Comparison of ENCODE assay signal across 18 cellular contexts in genomic region chr11:114298701-114299090, GRCh38. TPM values are rescaled to one million over a fixed set of nuclear protein-coding genes. Genes with fewer than 3 reads are reported as not detected.
A peak's percentile ranks its signal among the peaks of the same experiment; 100 is the strongest.
DNase-seq lines count a peak whose midpoint lies in the region; ATAC-seq and TF ChIP-seq lines count a peak whose summit lies in the region.
"Had no signal": no experiment of that assay in that cellular context is flagged by ENCODE, and none has a peak within 500 bp of the region (broad histone marks: within the 10 kb centered on the region; RNA-seq: fewer than 3 reads in every experiment).

No MANE protein-coding gene starts in this region.

- no peak overlapping the region for H3K27ac ChIP-seq in SK-N-SH (ENCODE audit: low read depth in 2 of 2, low read length in 1 of 2)
- H3K27ac ChIP-seq in coronary artery: peak overlapping the region; percentile 88 to 98
- no peak overlapping the region for H3K27ac ChIP-seq in mucosa of rectum (ENCODE audit: low read depth in 2 of 2, low read length in 2 of 2)
- H3K27ac ChIP-seq in upper lobe of right lung: peak overlapping the region; percentile 95
- H3K27ac ChIP-seq in A673 (ENCODE audit: low read depth, low read length, poor library complexity, severe bottlenecking): no peak overlapping the region
- H3K27ac ChIP-seq: 22Rv1, cardiac muscle cell had no signal

- TF ChIP-seq RAD21 in SK-N-SH (IDR thresholded peaks at IDR 0.05; ENCODE audit: low read length): no peak

- H3K4me3 ChIP-seq in SK-N-SH (ENCODE audit: low read depth in 2 of 2, low read length in 1 of 2): peak overlapping the region in 1 of 2 experiments; percentile 56; a peak in 3 of 4 replicates
- peak overlapping the region; percentile 73 for H3K4me3 ChIP-seq in coronary artery
- peak overlapping the region; percentile 23 to 46 for H3K4me3 ChIP-seq in mucosa of rectum (ENCODE audit: low read length in 2 of 2)
- peak overlapping the region; percentile 52 for H3K4me3 ChIP-seq in upper lobe of right lung
- H3K4me3 ChIP-seq in A673 (ENCODE audit: low read depth, low read length, poor library complexity, severe bottlenecking): no peak overlapping the region
- H3K4me3 ChIP-seq: cardiac muscle cell had no signal

- H3K36me3 ChIP-seq in SK-N-SH (replicated peaks in 1 of 2; ENCODE audit: control insufficient read depth in 1 of 2, insufficient read depth in 2 of 2, low read length in 1 of 2) (peaks cover 30 to 55% of the 10 kb centered on the region in 2 experiments), mucosa of rectum (ENCODE audit: control insufficient read depth in 2 of 2, insufficient read depth in 2 of 2, low read length in 2 of 2) (no peaks in the 10 kb centered on the region), upper lobe of right lung (peaks cover 23% of the 10 kb centered on the region), A673 (ENCODE audit: insufficient read depth, low read length, poor library complexity, severe bottlenecking) (no peaks in the 10 kb centered on the region)
- H3K36me3 ChIP-seq: cardiac muscle cell had no signal

- H3K27me3 ChIP-seq in SK-N-SH (ENCODE audit: insufficient read depth): no peaks in the 10 kb centered on the region
- no peaks in the 10 kb centered on the region for H3K27me3 ChIP-seq in mucosa of rectum (ENCODE audit: control insufficient read depth in 2 of 2, insufficient read depth in 2 of 2, low read length in 2 of 2)
- H3K27me3 ChIP-seq in upper lobe of right lung: no peaks in the 10 kb centered on the region
- H3K27me3 ChIP-seq in A673 (replicated peaks; ENCODE audit: insufficient read depth, low read depth, low read length, poor library complexity): peaks cover 12% of the 10 kb centered on the region
- H3K27me3 ChIP-seq: cardiac muscle cell had no signal

- H3K9me3 ChIP-seq in SK-N-SH (peaks cover 16% of the 10 kb centered on the region; the same call in 1 of the 2 replicates), mucosa of rectum (ENCODE audit: control insufficient read depth in 2 of 2, low read length in 2 of 2) (no peaks in the 10 kb centered on the region), upper lobe of right lung (peaks cover 6% of the 10 kb centered on the region), A673 (ENCODE audit: low read depth, low read length, poor library complexity, severe bottlenecking) (no peaks in the 10 kb centered on the region)

- CTCF ChIA-PET in SK-N-SH (lab: Yijun Ruan, JAX): no interaction called here
- CTCF ChIA-PET in A673 (lab: Charles Lee): no interaction called here

- H3K79me2 ChIP-seq in SK-N-SH (ENCODE audit: insufficient read depth): peaks cover 64% of the 10 kb centered on the region

- no TSS peak for BruUV-seq in A673 (replicated peaks; lab: Mats Ljungman, UMichigan)

- no peak for DNase-seq in SK-N-SH
- DNase-seq in coronary artery (ENCODE audit: low spot score): no peak
- DNase-seq in upper lobe of right lung: no peak
- no peak for DNase-seq in A673 (ENCODE audit: low spot score)
- DNase-seq in HUDEP-2 (lab: John Stamatoyannopoulos, UW; ENCODE audit: unreplicated experiment in 76 of 76): no peak
- DNase-seq: activated CD4-positive, alpha-beta T cell treated with anti-CD3 and anti-CD28 coated beads, Interleukin-2, amount 50 U/mL, for 4 hours; activated effector memory CD4-positive, alpha-beta T cell treated with Interleukin-2 at 50 U/mL for 16 hours; naive B cell; NCI-H1105; NCI-H524 treated with DMSO at 0.1 percent for 48 hours; RPMI8226; stimulated activated naive CD8-positive, alpha-beta T cell treated with anti-CD3 and anti-CD28 coated beads, Interleukin-15, amount 100 ng/mL, for 72 hours; T-helper 9 cell had no signal

- H3K9ac ChIP-seq in SK-N-SH: no peak overlapping the region
- H3K9ac ChIP-seq in mucosa of rectum (ENCODE audit: low read depth in 1 of 2, low read length in 2 of 2): no peak overlapping the region

- POLR2A ChIA-PET in SK-N-SH (lab: Yijun Ruan, JAX) (no interaction called here), A673 (lab: Charles Lee; ENCODE audit: low non-redundant PET) (no interaction called here)

- WGBS in SK-N-SH (ENCODE audit: low lambda C conversion rate): 38% methylated on average over 2 of the region's 2 CpGs

- ATAC-seq in SK-N-SH treated with all-trans-retinoic acid at 6 μM for 48 hours (no peak), upper lobe of right lung (no peak), GM18870 (IDR thresholded peaks at IDR 0.05; ENCODE audit: unreplicated experiment) (no peak)
- ATAC-seq: stimulated activated naive CD8-positive, alpha-beta T cell treated with anti-CD3 and anti-CD28 coated beads, Interleukin-15, amount 100 ng/mL, for 72 hours had no signal

- H3K4me2 ChIP-seq in SK-N-SH: peak overlapping the region; percentile 76

- TF ChIP-seq CTCF in SK-N-SH (IDR thresholded peaks at IDR 0.05) (no peak), coronary artery (IDR thresholded peaks at IDR 0.05) (no peak), upper lobe of right lung (IDR thresholded peaks at IDR 0.05) (no peak), A673 (conservative IDR thresholded peaks at IDR 0.05; ENCODE audit: low read depth, low read length) (no peak)

- H3K4me1 ChIP-seq in SK-N-SH (ENCODE audit: control insufficient read depth in 1 of 2, insufficient read depth in 2 of 2, low read depth in 1 of 2, low read length in 1 of 2) (peaks cover 0 to 4% of the 10 kb centered on the region in 2 experiments; a peak in 1 of 4 replicates), mucosa of rectum (ENCODE audit: control insufficient read depth in 2 of 2, insufficient read depth in 2 of 2, low read length in 2 of 2) (peaks cover 1% of the 10 kb centered on the region in 2 donors), upper lobe of right lung (peaks cover 15% of the 10 kb centered on the region), A673 (ENCODE audit: insufficient read depth, low read length, poor library complexity, severe bottlenecking) (no peaks in the 10 kb centered on the region)

- peaks cover 48% of the 10 kb centered on the region for H3F3A ChIP-seq in SK-N-SH (replicated peaks; ENCODE audit: insufficient read depth)

- H2AFZ ChIP-seq in SK-N-SH (ENCODE audit: low read depth): no peak overlapping the region

- intact Hi-C loops in upper lobe of right lung (cut with DNase I) (no loop called here), A673 (cut with micrococcal nuclease; ENCODE audit: unreplicated experiment) (no loop called here)

- no peaks in the 10 kb centered on the region for H3K9me2 ChIP-seq in SK-N-SH

- H4K20me1 ChIP-seq in SK-N-SH (ENCODE audit: insufficient read depth): no peaks in the 10 kb centered on the region

- no peak for TF ChIP-seq EP300 in SK-N-SH (IDR thresholded peaks at IDR 0.05; ENCODE audit: borderline replicate concordance in 1 of 2, low read depth in 1 of 2, low read length in 1 of 2)

TF ChIP-seq in SK-N-SH, 30 proteins besides CTCF, POLR2A, EP300 and RAD21 (continues in another document):
- TF ChIP-seq USF2 (IDR thresholded peaks at IDR 0.05; ENCODE audit: borderline replicate concordance, low read depth, low read length) (no peak), JUND (IDR thresholded peaks at IDR 0.05) (no peak), GATA2 (CRISPR knock-in tag; IDR thresholded peaks at IDR 0.05) (no peak), TEAD4 (IDR thresholded peaks at IDR 0.05; ENCODE audit: borderline replicate concordance, insufficient read depth) (no peak), GABPA (IDR thresholded peaks at IDR 0.05; ENCODE audit: low read depth) (no peak), POLR2AphosphoS5 (IDR thresholded peaks at IDR 0.05; ENCODE audit: low read depth, low read length) (no peak), SIN3A (IDR thresholded peaks at IDR 0.05; ENCODE audit: borderline replicate concordance, low read depth, low read length) (no peak)

TF ChIP-seq in SK-N-SH treated with all-trans-retinoic acid at 6 μM for 48 hours, 23 proteins besides CTCF, POLR2A, EP300 and RAD21 (continues in another document):
- TF ChIP-seq BACH2 (CRISPR knock-in tag; IDR thresholded peaks at IDR 0.05; ENCODE audit: borderline replicate concordance) (no peak), ZFP3 (CRISPR knock-in tag; IDR thresholded peaks at IDR 0.05) (no peak), PPARA (CRISPR knock-in tag; IDR thresholded peaks at IDR 0.05; ENCODE audit: borderline replicate concordance) (no peak), CREB5 (CRISPR knock-in tag; IDR thresholded peaks at IDR 0.05; ENCODE audit: low read depth) (no peak), TOX (CRISPR knock-in tag; IDR thresholded peaks at IDR 0.05; ENCODE audit: borderline replicate concordance) (no peak), POU6F1 (CRISPR knock-in tag; IDR thresholded peaks at IDR 0.05; ENCODE audit: borderline replicate concordance, low read depth) (no peak)

RNA-seq across cellular contexts. Expression of gene NNMT, which starts 2.5 kb away (rescaled TPM):
- 84.6 and 106 TPM in 2 replicates for polyA plus RNA-seq in SK-N-SH (2012; rRNA removed)
- polyA plus RNA-seq in SK-N-SH (2012; cell fraction: cytosol; rRNA removed): 90.6 and 92.0 TPM in 2 replicates
- polyA plus RNA-seq in SK-N-SH (2012; cell fraction: nucleus; rRNA removed): 109 and 183 TPM in 2 replicates
- total RNA-seq in upper lobe of right lung (349 TPM), A673 (2021) (0.64 TPM in 1 of 2 replicates, not detected in the other)
- total RNA-seq: cardiac muscle cell had no signal

Comparison
In these comparisons a context has a peak if more than half of its experiments do, and no peak if none do; other contexts are left out.
1. H3K27ac ChIP-seq: peak in coronary artery (2 of 2) and upper lobe of right lung (single experiment); none in SK-N-SH (0 of 2), mucosa of rectum (0 of 2) and A673 (single experiment).
2. RNA of gene NNMT, which starts 2.5 kb away (total RNA-seq): 349 TPM in upper lobe of right lung (single experiment); 0.64 TPM in A673; every median in the first group is over 100 times any median in the second.